In genomic region chr5:160165137-160166068, GRCh38 we compare ENCODE assay signal across 8 cellular contexts. TPM values are rescaled to one million over a fixed set of nuclear protein-coding genes. Genes with fewer than 3 reads are reported as not detected.
DNase-seq lines count a peak whose midpoint lies in the region; TF ChIP-seq lines count a peak whose summit lies in the region.

No MANE protein-coding gene starts in this region.

- 21% methylated on average over 12 of the region's 15 CpGs for WGBS in esophagus muscularis mucosa

- CTCF ChIA-PET in CD8-positive, alpha-beta memory T cell (lab: Charles Lee), result no interaction called here

- H3K27ac Mint-ChIP-seq in mesothelial cell of epicardium, result peak overlapping the region; percentile 81
- H3K27ac Mint-ChIP-seq in CD8-positive, alpha-beta memory T cell, result no peak overlapping the region

- no peak for TF ChIP-seq EP300 in esophagus muscularis mucosa (IDR thresholded peaks at IDR 0.05)

- H3K9me3 ChIP-seq in esophagus muscularis mucosa (no peaks in the 10 kb centered on the region), tibial artery (no peaks in the 10 kb centered on the region)
- no peaks in the 10 kb centered on the region for H3K9me3 ChIP-seq in CD8-positive, alpha-beta memory T cell (ENCODE audit: low read length)

- H3K4me3 ChIP-seq in HFF-Myc (replicated peaks; ENCODE audit: low read depth, low read length) (peak overlapping the region; percentile 26), esophagus muscularis mucosa (peak overlapping the region; percentile 2 to 27 (median 14)), tibial artery (peak overlapping the region; percentile 24 to 46)
- H3K4me3 ChIP-seq in CD8-positive, alpha-beta memory T cell (ENCODE audit: low read length), result no peak overlapping the region

- H3K36me3 ChIP-seq in esophagus muscularis mucosa, result no peaks in the 10 kb centered on the region
- H3K36me3 ChIP-seq in tibial artery, result no peaks in the 10 kb centered on the region
- no peaks in the 10 kb centered on the region for H3K36me3 ChIP-seq in CD8-positive, alpha-beta memory T cell (ENCODE audit: insufficient read depth, low read length)

- H3K27me3 ChIP-seq in esophagus muscularis mucosa (no peaks in the 10 kb centered on the region), tibial artery (no peaks in the 10 kb centered on the region)
- H3K27me3 ChIP-seq in CD8-positive, alpha-beta memory T cell (ENCODE audit: insufficient read depth, low read length, poor library complexity, severe bottlenecking), result no peaks in the 10 kb centered on the region

- H3K4me3 Mint-ChIP-seq in mesothelial cell of epicardium, result no peak overlapping the region
- no peak overlapping the region for H3K4me3 Mint-ChIP-seq in CD8-positive, alpha-beta memory T cell

- DNase-seq in ACHN (peak; percentile 98), HFF-Myc (ENCODE audit: extremely low read depth, low read depth) (peak; percentile 97), SK-MEL-5 (ENCODE audit: low read depth, low spot score) (peak; percentile 96), esophagus muscularis mucosa (ENCODE audit: extremely low spot score) (no peak), mesothelial cell of epicardium (ENCODE audit: low spot score in 2 of 2, unreplicated experiment in 2 of 2) (peak in 1 of 2 experiments; percentile 62), tibial artery (peak; percentile 90 to 96), NCI-H526 (lab: John Stamatoyannopoulos, UW) (no peak)
- no peak for DNase-seq in CD8-positive, alpha-beta memory T cell

- TF ChIP-seq CTCF in HFF-Myc (IDR thresholded peaks at IDR 0.05; ENCODE audit: low read depth, low read length, missing control alignments), result no peak
- no peak for TF ChIP-seq CTCF in esophagus muscularis mucosa (IDR thresholded peaks at IDR 0.05)
- no peak for TF ChIP-seq CTCF in mesothelial cell of epicardium (IDR thresholded peaks at IDR 0.05; ENCODE audit: unreplicated experiment)
- TF ChIP-seq CTCF in tibial artery (IDR thresholded peaks at IDR 0.05), result peak in 1 of 2 experiments; percentile 15

- POLR2A ChIA-PET in CD8-positive, alpha-beta memory T cell (lab: Charles Lee), result no interaction called here

- no peaks in the 10 kb centered on the region for H3K9me3 Mint-ChIP-seq in mesothelial cell of epicardium
- no peaks in the 10 kb centered on the region for H3K9me3 Mint-ChIP-seq in CD8-positive, alpha-beta memory T cell

- no peak for TF ChIP-seq POLR2A in esophagus muscularis mucosa (IDR thresholded peaks at IDR 0.05; ENCODE audit: low read depth)

- H3K27me3 Mint-ChIP-seq in mesothelial cell of epicardium (ENCODE audit: low read depth), result no peaks in the 10 kb centered on the region
- H3K27me3 Mint-ChIP-seq in CD8-positive, alpha-beta memory T cell, result peaks cover 27 to 55% of the 10 kb centered on the region in 2 donors

- H3K4me1 ChIP-seq in esophagus muscularis mucosa (peaks cover 22 to 30% (median 23%) of the 10 kb centered on the region in 4 donors), tibial artery (peaks cover 0 to 40% (median 20%) of the 10 kb centered on the region in 4 donors)
- no peaks in the 10 kb centered on the region for H3K4me1 ChIP-seq in CD8-positive, alpha-beta memory T cell (ENCODE audit: insufficient read depth, low read length)

- peaks cover 36% of the 10 kb centered on the region for H3K4me1 Mint-ChIP-seq in mesothelial cell of epicardium
- peaks cover 0 to 3% (median 1%) of the 10 kb centered on the region in 3 donors for H3K4me1 Mint-ChIP-seq in CD8-positive, alpha-beta memory T cell

- intact Hi-C loops in esophagus muscularis mucosa (cut with DNase I) (no loop called here), tibial artery (cut with DNase I; ENCODE audit: low total_unique reads) (loop anchor here (5.0 kb wide), 1 partner anchor 48 kb away; the partner anchor contains the start of gene PWWP2A)

- peak overlapping the region; percentile 68 to 79 (median 73) for H3K27ac ChIP-seq in esophagus muscularis mucosa (replicated peaks in 1 of 4)
- peak overlapping the region; percentile 90 to 91 for H3K27ac ChIP-seq in tibial artery
- H3K27ac ChIP-seq in CD8-positive, alpha-beta memory T cell (ENCODE audit: low read depth, low read length), result no peak overlapping the region

- in situ Hi-C loops in ACHN (cut with HindIII; ENCODE audit: low pct_ligation_motif_present, low pct_unique_long_range_greater_than_20kb, low sequenced_read_pairs), result no loop called here
- in situ Hi-C loops in SK-MEL-5 (cut with HindIII; ENCODE audit: low pct_unique_long_range_greater_than_20kb, low sequenced_read_pairs), result no loop called here

- no peaks in the 10 kb centered on the region for H3K36me3 Mint-ChIP-seq in mesothelial cell of epicardium
- H3K36me3 Mint-ChIP-seq in CD8-positive, alpha-beta memory T cell, result no peaks in the 10 kb centered on the region

RNA-seq across cellular contexts. Expression of gene PWWP2A, which starts 46.2 kb away (rescaled TPM):
- total RNA-seq in SK-MEL-5 (2014; rRNA removed; shearing (Covaris generic)), result 8.1 and 8.8 TPM in 2 replicates
- 6.3 and 9.5 TPM in 2 replicates for polyA plus RNA-seq in SK-MEL-5 (2015; cell fraction: cytosol; rRNA removed)
- polyA plus RNA-seq in SK-MEL-5 (2015; cell fraction: nucleus; rRNA removed), result 18.5 and 21.8 TPM in 2 replicates
- 10 to 100 TPM; 17.2 to 30.3 (median 24.2) TPM for total RNA-seq in esophagus muscularis mucosa
- 29.5 to 32.5 TPM (median 30.9 TPM) in 3 replicates for total RNA-seq in mesothelial cell of epicardium
- total RNA-seq in CD8-positive, alpha-beta memory T cell, result 10 to 100 TPM; 24.0 to 26.2 TPM
- 31.7 TPM for polyA plus RNA-seq in CD8-positive, alpha-beta memory T cell

Comparison
In these comparisons a context has a peak if more than half of its experiments do, and no peak if none do; other contexts are left out.
1. DNase-seq: peak in ACHN (single experiment), HFF-Myc (single experiment), SK-MEL-5 (single experiment) and tibial artery (2 of 2); none in esophagus muscularis mucosa (single experiment), NCI-H526 (0 of 2) and CD8-positive, alpha-beta memory T cell (0 of 5).